In genomic region chr3:117035785-117036184, GRCh38 we compare ENCODE assay signal across 12 cellular contexts.
DNase-seq lines count a peak whose midpoint lies in the region; ATAC-seq, FAIRE-seq and TF ChIP-seq lines count a peak whose summit lies in the region.
"Had no signal": no experiment of that assay in that cellular context is flagged by ENCODE, and none has a peak within 500 bp of the region (broad histone marks: within the 10 kb centered on the region; RNA-seq: fewer than 3 reads in every experiment).

No MANE protein-coding gene starts in this region.

- no peak for FAIRE-seq in pancreas (lab: Jason Lieb, UNC)

- no peak for TF ChIP-seq POLR2A in heart left ventricle (IDR thresholded peaks at IDR 0.05)

- H3K4me3 ChIP-seq in BE2C (ENCODE audit: low read depth, low read length) (no peak overlapping the region), SK-N-MC (peak overlapping the region; percentile 69), heart left ventricle (no peak overlapping the region), pancreas (no peak overlapping the region)
- H3K4me3 ChIP-seq: BLaER1, cardiac muscle cell had no signal

- H3K27me3 ChIP-seq in BE2C (no peaks in the 10 kb centered on the region), heart left ventricle (no peaks in the 10 kb centered on the region), pancreas (no peaks in the 10 kb centered on the region)
- H3K27me3 ChIP-seq: BLaER1, cardiac muscle cell had no signal

- no peak overlapping the region for H3K9ac ChIP-seq in SK-N-MC (ENCODE audit: insufficient read length)
- H3K9ac ChIP-seq: BLaER1 had no signal

- H3K9me3 ChIP-seq in BE2C (no peaks in the 10 kb centered on the region), SK-N-MC (ENCODE audit: low read depth, low read length) (no peaks in the 10 kb centered on the region), heart left ventricle (no peaks in the 10 kb centered on the region), pancreas (no peaks in the 10 kb centered on the region)

- intact Hi-C loops in heart left ventricle (cut with DNase I) (no loop called here), pancreas (cut with DNase I) (no loop called here)

- no peaks in the 10 kb centered on the region for H3K36me3 ChIP-seq in BE2C
- H3K36me3 ChIP-seq in SK-N-MC (ENCODE audit: insufficient read depth, low read length), result no peaks in the 10 kb centered on the region
- H3K36me3 ChIP-seq in heart left ventricle, result no peaks in the 10 kb centered on the region
- no peaks in the 10 kb centered on the region for H3K36me3 ChIP-seq in pancreas
- H3K36me3 ChIP-seq: BLaER1, cardiac muscle cell had no signal

- ATAC-seq in heart left ventricle (peak; percentile 45 to 81 (median 62)), pancreas (peak in 3 of 4 donors; percentile 30 to 59 (median 47)), HG03439 (IDR thresholded peaks at IDR 0.05; ENCODE audit: unreplicated experiment) (no peak)
- ATAC-seq: T-cell had no signal

- H3K4me1 ChIP-seq in BE2C (peaks cover 12% of the 10 kb centered on the region), heart left ventricle (peaks cover 0 to 21% (median 0%) of the 10 kb centered on the region in 12 donors), pancreas (no peaks in the 10 kb centered on the region)

- peak; percentile 62 for DNase-seq in BE2C
- DNase-seq in SK-N-MC (ENCODE audit: low read depth, low spot score), result no peak
- peak in 2 of 5 donors; percentile 43 to 45 for DNase-seq in heart left ventricle
- no peak for DNase-seq in pancreas
- DNase-seq in activated naive CD4-positive, alpha-beta T cell treated with anti-CD3 and anti-CD28 coated beads, Interleukin-2, amount 50 U/mL, for 16 hours, result no peak
- no peak for DNase-seq in activated T-cell treated with anti-CD3 and anti-CD28 coated beads for 4 hours
- no peak for DNase-seq in anterior cingulate cortex (lab: John Stamatoyannopoulos, UW)
- DNase-seq: NCI-H2107 had no signal

- no peak for TF ChIP-seq CTCF in BE2C (IDR thresholded peaks at IDR 0.05; ENCODE audit: low read depth, low read length)
- no peak for TF ChIP-seq CTCF in heart left ventricle (IDR thresholded peaks at IDR 0.05)
- TF ChIP-seq CTCF in pancreas (IDR thresholded peaks at IDR 0.05), result no peak

- peak overlapping the region; percentile 40; the same call in 1 of the 2 replicates for H3K27ac ChIP-seq in SK-N-MC
- H3K27ac ChIP-seq in heart left ventricle, result peak overlapping the region in 5 of 12 donors; percentile 10 to 70 (median 46)
- no peak overlapping the region for H3K27ac ChIP-seq in pancreas
- H3K27ac ChIP-seq: BLaER1, cardiac muscle cell had no signal
